ENCODE assay signal across 34 cellular contexts in genomic region chr10:71646592-71647292, GRCh38.
"Had no signal": no experiment of that assay in that cellular context is flagged by ENCODE, and none has a peak within 500 bp of the region (broad histone marks: within the 10 kb centered on the region; RNA-seq: fewer than 3 reads in every experiment).

No MANE protein-coding gene starts in this region.

- H3K4me3 Mint-ChIP-seq: activated B cell treated with CpG ODN at 0.5 μM for 24 hours; activated CD4-positive, alpha-beta memory T cell treated with anti-CD3 and anti-CD28 coated beads, Interleukin-2, amount 10 ng/mL, durations not matched to agents 7 days and 5 days; activated CD4-positive, alpha-beta T cell treated with anti-CD3 and anti-CD28 coated beads, Interleukin-2, amount 10 ng/mL, durations not matched to agents 24 days and 14 days; activated CD8-positive, alpha-beta memory T cell treated with anti-CD3 and anti-CD28 coated beads, Interleukin-2, amount 10 ng/mL, durations not matched to agents 7 days and 5 days; activated CD8-positive, alpha-beta T cell treated with anti-CD3 and anti-CD28 coated beads, Interleukin-2, amount 10 ng/mL, durations not matched to agents 7 days and 5 days; activated naive CD4-positive, alpha-beta T cell treated with anti-CD3 and anti-CD28 coated beads, Interleukin-2, amount 10 ng/mL, durations not matched to agents 7 days and 5 days; activated naive CD4-positive, alpha-beta T cell treated with anti-CD3 and anti-CD28 coated beads, Interleukin-2, amount 50 U/mL, for 24 hours; activated naive CD8-positive, alpha-beta T cell; activated naive CD8-positive, alpha-beta T cell treated with anti-CD3 and anti-CD28 coated beads, Interleukin-2, amount 10 ng/mL, durations not matched to agents 7 days and 5 days; activated naive CD8-positive, alpha-beta T cell treated with anti-CD3 and anti-CD28 coated beads, Interleukin-2, amount 50 U/mL, for 24 hours; activated T-cell treated with anti-CD3 and anti-CD28 coated beads, Interleukin-2, amount 50 U/mL, for 24 hours; brain; central memory CD8-positive, alpha-beta T cell; T-helper 1 cell treated with Interleukin-12 subunit alpha and Interleukin-12 subunit beta and Interleukin-4 antibody, amounts not matched to agents 30 μg/mL and 1 μg/mL, for 36 hours; T-helper 2 cell treated with Interferon-gamma antibody and Interleukin-4, amounts not matched to agents 5 μg/mL and 100 μg/mL, for 36 hours had no signal

- H3K4me3 ChIP-seq: ascending aorta, cardiac muscle cell had no signal

- H3K9me3 Mint-ChIP-seq: activated B cell treated with CpG ODN at 0.5 μM for 24 hours; activated CD4-positive, alpha-beta memory T cell treated with anti-CD3 and anti-CD28 coated beads, Interleukin-2, amount 10 ng/mL, durations not matched to agents 7 days and 5 days; activated CD4-positive, alpha-beta T cell treated with anti-CD3 and anti-CD28 coated beads, Interleukin-2, amount 10 ng/mL, durations not matched to agents 24 days and 14 days; activated naive CD4-positive, alpha-beta T cell treated with anti-CD3 and anti-CD28 coated beads, Interleukin-2, amount 10 ng/mL, durations not matched to agents 7 days and 5 days; activated naive CD4-positive, alpha-beta T cell treated with anti-CD3 and anti-CD28 coated beads, Interleukin-2, amount 50 U/mL, for 24 hours; activated naive CD8-positive, alpha-beta T cell treated with anti-CD3 and anti-CD28 coated beads, Interleukin-2, amount 10 ng/mL, durations not matched to agents 7 days and 5 days; activated naive CD8-positive, alpha-beta T cell treated with anti-CD3 and anti-CD28 coated beads, Interleukin-2, amount 50 U/mL, for 24 hours; activated T-cell treated with anti-CD3 and anti-CD28 coated beads, Interleukin-2, amount 50 U/mL, for 24 hours; activated T-helper 2 cell treated with anti-CD3 and anti-CD28 coated beads, Interferon-gamma antibody, Interleukin-2, Interleukin-4, amounts not matched to agents 10 μg/mL and 5 μg/mL and 100 μg/mL, durations not matched to agents 14 hours and 24 hours and 36 hours; brain; central memory CD8-positive, alpha-beta T cell; T-helper 1 cell treated with Interleukin-12 subunit alpha and Interleukin-12 subunit beta and Interleukin-4 antibody, amounts not matched to agents 30 μg/mL and 1 μg/mL, for 36 hours; T-helper 2 cell treated with Interferon-gamma antibody and Interleukin-4, amounts not matched to agents 5 μg/mL and 100 μg/mL, for 36 hours had no signal

- H3K27ac ChIP-seq: ascending aorta, cardiac muscle cell, VCaP had no signal

- H3K36me3 ChIP-seq: ascending aorta, cardiac muscle cell had no signal

- H3K27me3 ChIP-seq: ascending aorta had no signal

- ATAC-seq: activated CD8-positive, alpha-beta memory T cell treated with anti-CD3 and anti-CD28 coated beads, Interleukin-2, amount 10 ng/mL, durations not matched to agents 7 days and 5 days; activated CD8-positive, alpha-beta T cell treated with anti-CD3 and anti-CD28 coated beads, Interleukin-2, amount 10 ng/mL, durations not matched to agents 7 days and 5 days; activated naive CD8-positive, alpha-beta T cell treated with anti-CD3 and anti-CD28 coated beads, Interleukin-2, amount 50 U/mL, for 24 hours had no signal

- DNase-seq: activated B cell treated with CpG ODN at 0.5 μM for 24 hours; activated CD4-positive, alpha-beta memory T cell treated with anti-CD3 and anti-CD28 coated beads, Interleukin-2, amount 10 ng/mL, durations not matched to agents 7 days and 5 days; activated CD4-positive, alpha-beta T cell treated with anti-CD3 and anti-CD28 coated beads for 4 hours; activated CD4-positive, alpha-beta T cell treated with anti-CD3 and anti-CD28 coated beads, Interleukin-2, amount 10 ng/mL, durations not matched to agents 24 days and 14 days; activated CD4-positive, alpha-beta T cell treated with anti-CD3 and anti-CD28 coated beads, Interleukin-2, amount 50 U/mL, for 48 hours; activated CD4-positive, CD25-positive, alpha-beta regulatory T cell treated with anti-CD3 and anti-CD28 coated beads, Interleukin-2, amount 50 U/mL, for 72 hours; activated CD8-positive, alpha-beta memory T cell treated with anti-CD3 and anti-CD28 coated beads for 24 hours; activated CD8-positive, alpha-beta memory T cell treated with anti-CD3 and anti-CD28 coated beads, Interleukin-2, amount 10 ng/mL, durations not matched to agents 7 days and 5 days; activated CD8-positive, alpha-beta memory T cell treated with anti-CD3 and anti-CD28 coated beads, Interleukin-2, amount 50 U/mL, for 48 hours; activated CD8-positive, alpha-beta T cell treated with anti-CD3 and anti-CD28 coated beads, Interleukin-2, amount 10 ng/mL, durations not matched to agents 7 days and 5 days; activated effector memory CD4-positive, alpha-beta T cell treated with Interleukin-2 at 50 U/mL for 16 hours; activated gamma-delta T cell; activated naive CD4-positive, alpha-beta T cell treated with anti-CD3 and anti-CD28 coated beads, Interleukin-2, amount 10 ng/mL, durations not matched to agents 7 days and 5 days; activated naive CD4-positive, alpha-beta T cell treated with Interleukin-2 at 50 U/mL for 16 hours; activated naive CD8-positive, alpha-beta T cell treated with anti-CD3 and anti-CD28 coated beads, Interleukin-2, amount 10 ng/mL, durations not matched to agents 7 days and 5 days; activated naive CD8-positive, alpha-beta T cell treated with anti-CD3 and anti-CD28 coated beads, Interleukin-2, amount 50 U/mL, for 24 hours; activated T-cell treated with anti-CD3 and anti-CD28 coated beads, Interleukin-2, amount 50 U/mL, for 24 hours; activated T-cell treated with anti-CD3 and anti-CD28 coated beads, Interleukin-2, amount 50 U/mL, for 48 hours; amygdala; anterior cingulate cortex; T-helper 2 cell; T-helper 9 cell had no signal

- H3K27ac Mint-ChIP-seq: activated B cell treated with CpG ODN at 0.5 μM for 24 hours; activated CD4-positive, alpha-beta memory T cell treated with anti-CD3 and anti-CD28 coated beads, Interleukin-2, amount 10 ng/mL, durations not matched to agents 7 days and 5 days; activated CD4-positive, alpha-beta T cell treated with anti-CD3 and anti-CD28 coated beads, Interleukin-2, amount 10 ng/mL, durations not matched to agents 24 days and 14 days; activated CD8-positive, alpha-beta memory T cell treated with anti-CD3 and anti-CD28 coated beads, Interleukin-2, amount 10 ng/mL, durations not matched to agents 7 days and 5 days; activated CD8-positive, alpha-beta T cell treated with anti-CD3 and anti-CD28 coated beads, Interleukin-2, amount 10 ng/mL, durations not matched to agents 7 days and 5 days; activated naive CD4-positive, alpha-beta T cell treated with anti-CD3 and anti-CD28 coated beads, Interleukin-2, amount 10 ng/mL, durations not matched to agents 7 days and 5 days; activated naive CD4-positive, alpha-beta T cell treated with anti-CD3 and anti-CD28 coated beads, Interleukin-2, amount 50 U/mL, for 24 hours; activated naive CD8-positive, alpha-beta T cell; activated naive CD8-positive, alpha-beta T cell treated with anti-CD3 and anti-CD28 coated beads, Interleukin-2, amount 10 ng/mL, durations not matched to agents 7 days and 5 days; activated naive CD8-positive, alpha-beta T cell treated with anti-CD3 and anti-CD28 coated beads, Interleukin-2, amount 50 U/mL, for 24 hours; activated T-cell treated with anti-CD3 and anti-CD28 coated beads, Interleukin-2, amount 50 U/mL, for 24 hours; activated T-helper 2 cell treated with anti-CD3 and anti-CD28 coated beads, Interferon-gamma antibody, Interleukin-2, Interleukin-4, amounts not matched to agents 10 μg/mL and 5 μg/mL and 100 μg/mL, durations not matched to agents 14 hours and 24 hours and 36 hours; T-helper 1 cell treated with Interleukin-12 subunit alpha and Interleukin-12 subunit beta and Interleukin-4 antibody, amounts not matched to agents 30 μg/mL and 1 μg/mL, for 36 hours; T-helper 2 cell treated with Interferon-gamma antibody and Interleukin-4, amounts not matched to agents 5 μg/mL and 100 μg/mL, for 36 hours had no signal

- H3K9me3 ChIP-seq: ascending aorta had no signal

- H3K36me3 Mint-ChIP-seq: activated CD8-positive, alpha-beta memory T cell treated with anti-CD3 and anti-CD28 coated beads, Interleukin-2, amount 10 ng/mL, durations not matched to agents 7 days and 5 days; activated naive CD4-positive, alpha-beta T cell treated with anti-CD3 and anti-CD28 coated beads, Interleukin-2, amount 10 ng/mL, durations not matched to agents 7 days and 5 days; activated naive CD4-positive, alpha-beta T cell treated with anti-CD3 and anti-CD28 coated beads, Interleukin-2, amount 50 U/mL, for 24 hours; activated naive CD8-positive, alpha-beta T cell; activated naive CD8-positive, alpha-beta T cell treated with anti-CD3 and anti-CD28 coated beads, Interleukin-2, amount 10 ng/mL, durations not matched to agents 7 days and 5 days; brain had no signal

- H3K4me1 Mint-ChIP-seq: activated CD8-positive, alpha-beta memory T cell treated with anti-CD3 and anti-CD28 coated beads, Interleukin-2, amount 10 ng/mL, durations not matched to agents 7 days and 5 days; activated naive CD4-positive, alpha-beta T cell treated with anti-CD3 and anti-CD28 coated beads, Interleukin-2, amount 50 U/mL, for 24 hours had no signal

- H3K27me3 Mint-ChIP-seq: activated B cell treated with CpG ODN at 0.5 μM for 24 hours; activated CD4-positive, alpha-beta T cell treated with anti-CD3 and anti-CD28 coated beads, Interleukin-2, amount 10 ng/mL, durations not matched to agents 24 days and 14 days; activated CD8-positive, alpha-beta memory T cell treated with anti-CD3 and anti-CD28 coated beads, Interleukin-2, amount 10 ng/mL, durations not matched to agents 7 days and 5 days; activated naive CD4-positive, alpha-beta T cell treated with anti-CD3 and anti-CD28 coated beads, Interleukin-2, amount 50 U/mL, for 24 hours; activated naive CD8-positive, alpha-beta T cell; activated naive CD8-positive, alpha-beta T cell treated with anti-CD3 and anti-CD28 coated beads, Interleukin-2, amount 10 ng/mL, durations not matched to agents 7 days and 5 days; activated naive CD8-positive, alpha-beta T cell treated with anti-CD3 and anti-CD28 coated beads, Interleukin-2, amount 50 U/mL, for 24 hours; activated T-cell treated with anti-CD3 and anti-CD28 coated beads, Interleukin-2, amount 50 U/mL, for 24 hours; brain had no signal

- FAIRE-seq: bronchial epithelial cell, TTC549 had no signal

- H3K4me1 ChIP-seq: ascending aorta had no signal
